In genomic region chr22:29260031-29260560, GRCh38 we compare ENCODE assay signal across 28 cellular contexts. TPM values are rescaled to one million over a fixed set of nuclear protein-coding genes. Genes with fewer than 3 reads are reported as not detected.
DNase-seq lines count a peak whose midpoint lies in the region; ATAC-seq, FAIRE-seq and TF ChIP-seq lines count a peak whose summit lies in the region.
"Had no signal": no experiment of that assay in that cellular context is flagged by ENCODE, and none has a peak within 500 bp of the region (broad histone marks: within the 10 kb centered on the region; RNA-seq: fewer than 3 reads in every experiment).

No MANE protein-coding gene starts in this region.

- peaks cover 0 to under 1% (median 0%) of the 10 kb centered on the region in 3 experiments for H3K36me3 ChIP-seq in naive thymus-derived CD4-positive, alpha-beta T cell (ENCODE audit: control insufficient read depth in 2 of 3, insufficient read depth in 3 of 3, low read length in 3 of 3)

- peak; percentile 27 for DNase-seq in DMS 273 (lab: John Stamatoyannopoulos, UW; ENCODE audit: unreplicated experiment)
- no peak for DNase-seq in DMS 273 treated with DMSO at 0.1 percent for 48 hours (lab: John Stamatoyannopoulos, UW)
- DNase-seq in chondrocyte (ENCODE audit: low spot score) = peak; percentile 79
- DNase-seq in naive thymus-derived CD4-positive, alpha-beta T cell = no peak
- no peak for DNase-seq in RCC 7860 (ENCODE audit: low spot score)
- no peak for DNase-seq in amniotic stem cell (lab: John Stamatoyannopoulos, UW)
- DNase-seq: activated CD4-positive, alpha-beta T cell treated with anti-CD3 and anti-CD28 coated beads for 36 hours; activated effector memory CD4-positive, alpha-beta T cell treated with anti-CD3 and anti-CD28 coated beads, Interleukin-2, amount 50 U/mL, for 16 hours; activated naive CD8-positive, alpha-beta T cell treated with anti-CD3 and anti-CD28 coated beads for 36 hours; cortex of kidney; effector memory CD8-positive, alpha-beta T cell; MM.1S; NCI-H1417; NCI-H2081; NCI-H446; NCI-H774; psoas muscle; stomach had no signal

- no peaks in the 10 kb centered on the region for H3K9me3 Mint-ChIP-seq in chondrocyte (ENCODE audit: low read depth)
- H3K9me3 Mint-ChIP-seq in naive thymus-derived CD4-positive, alpha-beta T cell = no peaks in the 10 kb centered on the region
- H3K9me3 Mint-ChIP-seq: activated naive CD8-positive, alpha-beta T cell treated with anti-CD3 and anti-CD28 coated beads for 36 hours; CD14-positive monocyte; effector memory CD8-positive, alpha-beta T cell; memory B cell; T-helper 2 cell treated with Interferon-gamma antibody and Interleukin-4, amounts not matched to agents 5 μg/mL and 100 μg/mL, for 36 hours had no signal

- CTCF ChIA-PET in naive thymus-derived CD4-positive, alpha-beta T cell (lab: Charles Lee) = no interaction called here

- H3K4me1 Mint-ChIP-seq in chondrocyte (ENCODE audit: low read depth) = no peaks in the 10 kb centered on the region
- peaks cover 0 to 7% (median 4%) of the 10 kb centered on the region in 7 donors for H3K4me1 Mint-ChIP-seq in naive thymus-derived CD4-positive, alpha-beta T cell
- H3K4me1 Mint-ChIP-seq: activated CD4-positive, alpha-beta T cell treated with anti-CD3 and anti-CD28 coated beads for 36 hours; CD14-positive monocyte had no signal

- no peaks in the 10 kb centered on the region for H3K27me3 Mint-ChIP-seq in chondrocyte (ENCODE audit: low read depth)
- H3K27me3 Mint-ChIP-seq in naive thymus-derived CD4-positive, alpha-beta T cell = no peaks in the 10 kb centered on the region
- H3K27me3 Mint-ChIP-seq: activated CD4-positive, alpha-beta T cell treated with anti-CD3 and anti-CD28 coated beads for 36 hours; activated naive CD8-positive, alpha-beta T cell treated with anti-CD3 and anti-CD28 coated beads for 36 hours had no signal

- POLR2A ChIA-PET in naive thymus-derived CD4-positive, alpha-beta T cell (lab: Charles Lee) = no interaction called here

- H3K27ac ChIP-seq in naive thymus-derived CD4-positive, alpha-beta T cell (ENCODE audit: low read depth, low read length) = no peak overlapping the region
- H3K27ac ChIP-seq: 22Rv1, ascending aorta, cardiac muscle cell, heart left ventricle, KMS-11, psoas muscle, stomach, tibial artery had no signal

- H3K4me3 ChIP-seq in naive thymus-derived CD4-positive, alpha-beta T cell (ENCODE audit: low read length) = no peak overlapping the region
- H3K4me3 ChIP-seq: ascending aorta, cardiac muscle cell, heart left ventricle, psoas muscle, stomach, tibial artery had no signal

- H3K4me1 ChIP-seq in naive thymus-derived CD4-positive, alpha-beta T cell (ENCODE audit: control insufficient read depth in 2 of 2, insufficient read depth in 2 of 2, low read length in 2 of 2) = no peaks in the 10 kb centered on the region
- H3K4me1 ChIP-seq: ascending aorta, heart left ventricle, stomach, tibial artery had no signal

- no peak overlapping the region for H3K4me3 Mint-ChIP-seq in chondrocyte (ENCODE audit: unreplicated experiment)
- no peak overlapping the region for H3K4me3 Mint-ChIP-seq in naive thymus-derived CD4-positive, alpha-beta T cell
- H3K4me3 Mint-ChIP-seq: activated CD4-positive, alpha-beta T cell treated with anti-CD3 and anti-CD28 coated beads for 36 hours; activated naive CD8-positive, alpha-beta T cell treated with anti-CD3 and anti-CD28 coated beads for 36 hours; CD14-positive monocyte; effector memory CD8-positive, alpha-beta T cell; memory B cell; T-helper 2 cell treated with Interferon-gamma antibody and Interleukin-4, amounts not matched to agents 5 μg/mL and 100 μg/mL, for 36 hours had no signal

- FAIRE-seq in RCC 7860 (lab: Jason Lieb, UNC) = no peak
- FAIRE-seq: HTR-8/SVneo had no signal

- no peak overlapping the region for H3K27ac Mint-ChIP-seq in chondrocyte (ENCODE audit: unreplicated experiment)
- H3K27ac Mint-ChIP-seq in naive thymus-derived CD4-positive, alpha-beta T cell = no peak overlapping the region
- H3K27ac Mint-ChIP-seq: activated CD4-positive, alpha-beta T cell treated with anti-CD3 and anti-CD28 coated beads for 36 hours; activated naive CD8-positive, alpha-beta T cell treated with anti-CD3 and anti-CD28 coated beads for 36 hours; effector memory CD8-positive, alpha-beta T cell; memory B cell; T-helper 2 cell treated with Interferon-gamma antibody and Interleukin-4, amounts not matched to agents 5 μg/mL and 100 μg/mL, for 36 hours had no signal

- H3K27me3 ChIP-seq in naive thymus-derived CD4-positive, alpha-beta T cell (ENCODE audit: control insufficient read depth in 2 of 2, insufficient read depth in 2 of 2, low read length in 2 of 2) = no peaks in the 10 kb centered on the region
- H3K27me3 ChIP-seq: ascending aorta, cardiac muscle cell, heart left ventricle, stomach, tibial artery had no signal

- peaks cover 2% of the 10 kb centered on the region for H3K36me3 Mint-ChIP-seq in chondrocyte (ENCODE audit: low read depth)
- H3K36me3 Mint-ChIP-seq in naive thymus-derived CD4-positive, alpha-beta T cell = no peaks in the 10 kb centered on the region
- H3K36me3 Mint-ChIP-seq: memory B cell had no signal

- no peak for TF ChIP-seq CTCF in chondrocyte (IDR thresholded peaks at IDR 0.05)

- ATAC-seq in naive thymus-derived CD4-positive, alpha-beta T cell = peak; percentile 16
- ATAC-seq: activated CD4-positive, alpha-beta T cell treated with anti-CD3 and anti-CD28 coated beads for 36 hours; effector memory CD8-positive, alpha-beta T cell had no signal

- H3K9me3 ChIP-seq in naive thymus-derived CD4-positive, alpha-beta T cell (ENCODE audit: control insufficient read depth in 2 of 3, low read length in 3 of 3) = no peaks in the 10 kb centered on the region
- H3K9me3 ChIP-seq: ascending aorta, heart left ventricle, psoas muscle, stomach, tibial artery had no signal

- intact Hi-C loops in naive thymus-derived CD4-positive, alpha-beta T cell (cut with micrococcal nuclease) = loop anchor here in 1 of 2 donors (10.0 kb wide), 3 partner anchors 155 to 625 kb away; partner anchors contain the start of genes MTMR3 and NIPSNAP1

RNA-seq across cellular contexts. Expression of gene RHBDD3, which starts 7.7 kb away (rescaled TPM):
- total RNA-seq in chondrocyte = 29.5 to 37.6 TPM (median 30.9 TPM) in 3 replicates
- 10 to 100 TPM; 10.8 to 39.4 (median 14.7) TPM for total RNA-seq in naive thymus-derived CD4-positive, alpha-beta T cell
- 10 to 100 TPM in 1 of 2 donors, 1 to 10 TPM in 1; 8.1 to 13.0 TPM for polyA plus RNA-seq in naive thymus-derived CD4-positive, alpha-beta T cell

RNA-seq across cellular contexts. Expression of gene EWSR1, which starts 8.0 kb away (rescaled TPM):
- 139 to 205 TPM (median 144 TPM) in 3 replicates for total RNA-seq in chondrocyte
- total RNA-seq in naive thymus-derived CD4-positive, alpha-beta T cell = 100 to 1,000 TPM; 249 to 366 (median 273) TPM
- polyA plus RNA-seq in naive thymus-derived CD4-positive, alpha-beta T cell = 100 to 1,000 TPM; 189 to 195 TPM

RNA-seq across cellular contexts. Expression of gene GAS2L1, which starts 46.4 kb away (rescaled TPM):
- total RNA-seq in chondrocyte = 34.5 to 35.6 TPM (median 34.8 TPM) in 3 replicates
- total RNA-seq in naive thymus-derived CD4-positive, alpha-beta T cell = 1 to 10 TPM in 2 of 5 experiments, under 1 TPM in 2, not detected in 1; 0.37 to 7.5 (median 2.0) TPM
- under 1 TPM in 1 of 2 donors, not detected in 1; 0.09 TPM for polyA plus RNA-seq in naive thymus-derived CD4-positive, alpha-beta T cell

RNA-seq across cellular contexts. Expression of gene EMID1, which starts 54.4 kb away (rescaled TPM):
- total RNA-seq in chondrocyte = 0.33 to 0.41 TPM in 2 of 3 replicates, not detected in the other
- total RNA-seq in naive thymus-derived CD4-positive, alpha-beta T cell = 1 to 10 TPM in 2 of 5 experiments, not detected in 3; 1.2 to 2.0 TPM
- not detected for polyA plus RNA-seq in naive thymus-derived CD4-positive, alpha-beta T cell
- total RNA-seq: activated CD4-positive, alpha-beta T cell treated with anti-CD3 and anti-CD28 coated beads for 36 hours; activated naive CD8-positive, alpha-beta T cell treated with anti-CD3 and anti-CD28 coated beads for 36 hours had no signal
- polyA plus RNA-seq: CD14-positive monocyte had no signal

RNA-seq across cellular contexts. Expression of gene RASL10A, which starts 55.4 kb away (rescaled TPM):
- 0.27 to 1.2 TPM (median 0.31 TPM) in 3 replicates for total RNA-seq in chondrocyte
- 1 to 10 TPM in 2 of 5 experiments, under 1 TPM in 2, not detected in 1; 0.32 to 1.7 (median 0.89) TPM for total RNA-seq in naive thymus-derived CD4-positive, alpha-beta T cell
- polyA plus RNA-seq in naive thymus-derived CD4-positive, alpha-beta T cell = not detected
- total RNA-seq: ascending aorta had no signal

Comparison
In these comparisons a context has a peak if more than half of its experiments do, and no peak if none do; other contexts are left out.
1. DNase-seq: peak in DMS 273 (single experiment) and chondrocyte (single experiment); none in DMS 273 treated with DMSO at 0.1 percent for 48 hours (single experiment), naive thymus-derived CD4-positive, alpha-beta T cell (0 of 9), RCC 7860 (single experiment) and amniotic stem cell (single experiment).